In genomic region chr6:111663232-111663631, GRCh38 we compare ENCODE assay signal across 1 cellular context.
TF ChIP-seq lines count a peak whose summit lies in the region.

No MANE protein-coding gene starts in this region.

TF ChIP-seq in HepG2, 621 proteins besides CTCF, POLR2A, EP300 and RAD21 (continued from another document):
- TF ChIP-seq TFE3 (CRISPR knock-in tag; IDR thresholded peaks at IDR 0.05): no peak
- TF ChIP-seq ZNF431 (CRISPR knock-in tag; IDR thresholded peaks at IDR 0.05; ENCODE audit: borderline replicate concordance, low read depth): no peak
- TF ChIP-seq ZBTB7B (CRISPR knock-in tag; IDR thresholded peaks at IDR 0.05): no peak
- TF ChIP-seq PITX1 (CRISPR knock-in tag; IDR thresholded peaks at IDR 0.05): no peak
- TF ChIP-seq ZNF512B (CRISPR knock-in tag; IDR thresholded peaks at IDR 0.05; ENCODE audit: borderline replicate concordance): no peak
- TF ChIP-seq IRF9 (CRISPR knock-in tag; IDR thresholded peaks at IDR 0.05; ENCODE audit: borderline replicate concordance): no peak
- no peak for TF ChIP-seq SIX4 (CRISPR knock-in tag; IDR thresholded peaks at IDR 0.05)
- no peak for TF ChIP-seq ZNF672 (CRISPR knock-in tag; IDR thresholded peaks at IDR 0.05)
- TF ChIP-seq ZNF513 (CRISPR knock-in tag; conservative IDR thresholded peaks at IDR 0.05): no peak
- TF ChIP-seq NFKB2 (CRISPR knock-in tag; IDR thresholded peaks at IDR 0.05; ENCODE audit: borderline replicate concordance): no peak
- TF ChIP-seq ZNF503 (CRISPR knock-in tag; IDR thresholded peaks at IDR 0.05): no peak
- TF ChIP-seq KDM5B (CRISPR knock-in tag; IDR thresholded peaks at IDR 0.05; ENCODE audit: borderline replicate concordance): no peak
